Comparison of ENCODE assay signal across 1 cellular context in the genomic region with DNA sequence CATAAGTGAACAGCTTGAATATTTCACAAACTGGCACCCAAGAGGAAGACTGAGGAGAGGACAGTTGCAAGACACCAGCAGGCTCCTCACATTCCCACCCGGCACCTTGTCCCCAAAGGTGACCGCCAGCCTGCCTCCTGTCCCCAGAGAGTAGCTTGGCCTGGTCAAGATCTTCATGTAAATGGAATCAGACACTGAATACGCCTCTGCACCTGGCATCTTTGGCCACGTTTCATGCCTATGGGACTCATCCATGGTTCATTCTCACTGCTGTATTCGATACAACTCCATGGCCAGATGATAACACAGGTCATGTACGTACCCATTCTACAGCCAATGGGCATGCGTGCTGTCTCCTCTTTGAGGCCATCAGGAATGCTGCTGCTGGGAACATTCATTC.
TF ChIP-seq lines count a peak whose summit lies in the region.

No MANE protein-coding gene starts in this region.

TF ChIP-seq in WTC11, 78 proteins besides CTCF, POLR2A, EP300 and RAD21 (continued from another document):
- TF ChIP-seq, protein P1, sequence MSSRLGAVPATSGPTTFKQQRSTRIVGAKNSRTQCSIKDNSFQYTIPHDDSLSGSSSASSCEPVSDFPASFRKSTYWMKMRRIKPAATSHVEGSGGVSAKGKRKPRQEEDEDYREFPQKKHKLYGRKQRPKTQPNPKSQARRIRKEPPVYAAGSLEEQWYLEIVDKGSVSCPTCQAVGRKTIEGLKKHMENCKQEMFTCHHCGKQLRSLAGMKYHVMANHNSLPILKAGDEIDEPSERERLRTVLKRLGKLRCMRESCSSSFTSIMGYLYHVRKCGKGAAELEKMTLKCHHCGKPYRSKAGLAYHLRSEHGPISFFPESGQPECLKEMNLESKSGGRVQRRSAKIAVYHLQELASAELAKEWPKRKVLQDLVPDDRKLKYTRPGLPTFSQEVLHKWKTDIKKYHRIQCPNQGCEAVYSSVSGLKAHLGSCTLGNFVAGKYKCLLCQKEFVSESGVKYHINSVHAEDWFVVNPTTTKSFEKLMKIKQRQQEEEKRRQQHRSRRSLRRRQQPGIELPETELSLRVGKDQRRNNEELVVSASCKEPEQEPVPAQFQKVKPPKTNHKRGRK (CRISPR knock-in tag; IDR thresholded peaks at IDR 0.05; ENCODE audit: borderline replicate concordance), result no peak
- TF ChIP-seq NFATC4 (CRISPR knock-in tag; IDR thresholded peaks at IDR 0.05) (no peak), FOXJ3 (CRISPR knock-in tag; IDR thresholded peaks at IDR 0.05; ENCODE audit: borderline replicate concordance) (no peak), MAX (CRISPR knock-in tag; IDR thresholded peaks at IDR 0.05) (no peak), CREB1 (CRISPR knock-in tag; IDR thresholded peaks at IDR 0.05) (no peak)
TF ChIP-seq in WTC11: peak in this region for 0.
